ENCODE assay signal across 8 cellular contexts in the genomic region with DNA sequence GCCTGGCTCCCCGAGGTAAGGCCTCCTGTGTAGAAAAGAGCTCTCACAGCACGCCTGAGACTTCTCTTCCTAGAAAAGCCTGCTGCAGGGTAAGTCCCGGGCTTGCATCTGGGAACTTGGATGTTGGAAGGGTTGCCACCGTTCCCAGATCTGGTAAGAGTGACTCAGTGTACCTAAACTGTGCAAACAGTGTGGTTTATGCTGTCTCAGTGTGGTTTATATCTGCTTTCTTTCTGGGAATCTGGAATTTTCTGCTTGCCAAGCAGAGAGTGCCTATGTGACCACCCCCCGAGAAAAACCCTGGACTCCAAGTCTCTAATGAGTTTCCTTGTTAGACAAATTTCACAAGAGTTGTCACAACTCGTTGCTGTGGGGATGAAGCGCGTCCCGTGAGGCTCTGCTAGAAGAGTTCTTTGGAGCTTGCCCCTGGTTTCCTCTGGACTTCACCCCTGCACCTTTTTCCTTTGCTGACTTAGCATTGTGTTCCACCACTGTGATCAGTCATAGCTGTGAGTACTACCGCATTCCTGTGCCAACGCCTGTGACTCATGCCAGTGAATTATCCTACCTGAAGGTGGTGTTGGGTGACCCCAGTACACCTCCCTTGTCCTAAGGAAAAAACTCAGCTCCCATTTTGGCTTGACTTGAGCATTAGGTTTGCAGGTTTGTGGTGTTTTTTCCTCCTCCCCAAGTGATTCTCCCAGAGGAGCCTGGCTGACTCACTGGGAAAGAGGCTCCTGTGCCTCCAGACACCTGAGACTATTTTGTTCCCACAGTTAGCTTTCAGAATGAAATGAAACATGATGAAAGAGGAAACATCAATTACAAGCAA. TPM values are rescaled to one million over a fixed set of nuclear protein-coding genes. Genes with fewer than 3 reads are reported as not detected.
A peak's percentile ranks its signal among the peaks of the same experiment; 100 is the strongest.
DNase-seq lines count a peak whose midpoint lies in the region; ATAC-seq and TF ChIP-seq lines count a peak whose summit lies in the region.

No MANE protein-coding gene starts in this region.

- no peaks in the 10 kb centered on the region for H3K79me2 ChIP-seq in GM23338 (replicated peaks; ENCODE audit: insufficient read depth)

- H3K4me3 ChIP-seq in GM23338 (no peak overlapping the region), Peyer's patch (peak overlapping the region in 2 of 4 donors; percentile 26 to 27), left ventricle myocardium inferior (no peak overlapping the region), subcutaneous abdominal adipose tissue (ENCODE audit: low read depth in 1 of 5, low read length in 5 of 5) (peak overlapping the region in 4 of 5 donors; percentile 3 to 42 (median 16))

- no peak overlapping the region for H2AFZ ChIP-seq in GM23338

- peak overlapping the region in 2 of 5 donors; percentile 7 to 40 for H3K9ac ChIP-seq in subcutaneous abdominal adipose tissue (ENCODE audit: low read length in 5 of 5)

- H3K36me3 Mint-ChIP-seq in CD14-positive monocyte (peaks cover 49 to 72% of the 10 kb centered on the region in 2 donors), GM23338 (ENCODE audit: low read depth) (no peaks in the 10 kb centered on the region)
- no peaks in the 10 kb centered on the region for H3K36me3 Mint-ChIP-seq in activated naive CD4-positive, alpha-beta T cell treated with anti-CD3 and anti-CD28 coated beads, Interleukin-2, amount 10 ng/mL, durations not matched to agents 7 days and 5 days

- CTCF ChIA-PET in activated naive CD4-positive, alpha-beta T cell treated with anti-CD3 and anti-CD28 coated beads, Interleukin-2, amount 10 ng/mL, durations not matched to agents 7 days and 5 days (lab: Charles Lee), result interaction anchor here (0.9 to 6.7 kb wide), 5 partner anchors 8 to 42 kb away, joined by 3 to 37 read pairs (median 3); a partner anchor contains a TSS

- H3K27me3 ChIP-seq in GM23338 (ENCODE audit: insufficient read depth), result no peaks in the 10 kb centered on the region
- H3K27me3 ChIP-seq in Peyer's patch, result no peaks in the 10 kb centered on the region
- H3K27me3 ChIP-seq in left ventricle myocardium inferior (ENCODE audit: low read depth), result no peaks in the 10 kb centered on the region
- peaks cover 0 to 8% (median 0%) of the 10 kb centered on the region in 5 donors for H3K27me3 ChIP-seq in subcutaneous abdominal adipose tissue (ENCODE audit: control insufficient read depth in 5 of 5, insufficient read depth in 4 of 5, low read length in 5 of 5)

- H4K20me1 ChIP-seq in GM23338 (replicated peaks; ENCODE audit: insufficient read depth), result no peaks in the 10 kb centered on the region

- H3K27me3 Mint-ChIP-seq in CD14-positive monocyte (ENCODE audit: low read depth in 3 of 3), result peaks cover 0 to 2% (median 0%) of the 10 kb centered on the region in 3 donors
- H3K27me3 Mint-ChIP-seq in GM23338 (ENCODE audit: insufficient read depth, low read depth, poor library complexity), result no peaks in the 10 kb centered on the region
- H3K27me3 Mint-ChIP-seq in activated naive CD4-positive, alpha-beta T cell treated with anti-CD3 and anti-CD28 coated beads, Interleukin-2, amount 10 ng/mL, durations not matched to agents 7 days and 5 days, result no peaks in the 10 kb centered on the region

- H3F3A ChIP-seq in GM23338 (replicated peaks; ENCODE audit: low read depth), result no peaks in the 10 kb centered on the region

- H3K36me3 ChIP-seq in GM23338 (ENCODE audit: insufficient read depth) (no peaks in the 10 kb centered on the region), Peyer's patch (no peaks in the 10 kb centered on the region), left ventricle myocardium inferior (no peaks in the 10 kb centered on the region), subcutaneous abdominal adipose tissue (ENCODE audit: control insufficient read depth in 5 of 5, insufficient read depth in 5 of 5, low read length in 5 of 5) (no peaks in the 10 kb centered on the region)

- TF ChIP-seq CTCF in CD14-positive monocyte (IDR thresholded peaks at IDR 0.05), result no peak
- no peak for TF ChIP-seq CTCF in GM23338 (conservative IDR thresholded peaks at IDR 0.05; ENCODE audit: low read depth in 2 of 2)
- TF ChIP-seq CTCF in Peyer's patch (IDR thresholded peaks at IDR 0.05), result peak in 2 of 6 experiments; percentile 10 to 19
- TF ChIP-seq CTCF in left ventricle myocardium inferior (IDR thresholded peaks at IDR 0.05; ENCODE audit: borderline replicate concordance), result no peak

- no peaks in the 10 kb centered on the region for H3K4me1 ChIP-seq in GM23338 (ENCODE audit: insufficient read depth)
- H3K4me1 ChIP-seq in Peyer's patch, result peaks cover 0 to 32% (median 16%) of the 10 kb centered on the region in 4 donors
- peaks cover 50% of the 10 kb centered on the region for H3K4me1 ChIP-seq in left ventricle myocardium inferior
- H3K4me1 ChIP-seq in subcutaneous abdominal adipose tissue (ENCODE audit: control insufficient read depth in 5 of 5, insufficient read depth in 5 of 5, low read length in 5 of 5), result peaks cover 16 to 45% (median 32%) of the 10 kb centered on the region in 5 donors

- DNase-seq in CD14-positive monocyte (ENCODE audit: low spot score), result peak; percentile 57
- no peak for DNase-seq in GM23338 (ENCODE audit: low spot score)
- peak in 2 of 3 donors; percentile 82 to 91 for DNase-seq in Peyer's patch
- no peak for DNase-seq in left ventricle myocardium inferior
- no peak for DNase-seq in SK-N-DZ (ENCODE audit: low spot score)
- no peak for DNase-seq in NCI-H2227 (lab: John Stamatoyannopoulos, UW; ENCODE audit: unreplicated experiment)
- DNase-seq in activated naive CD4-positive, alpha-beta T cell treated with anti-CD3 and anti-CD28 coated beads, Interleukin-2, amount 10 ng/mL, durations not matched to agents 7 days and 5 days, result no peak

- H3K27ac Mint-ChIP-seq in CD14-positive monocyte, result peak overlapping the region; percentile 86 to 92 (median 91)
- no peak overlapping the region for H3K27ac Mint-ChIP-seq in GM23338
- H3K27ac Mint-ChIP-seq in activated naive CD4-positive, alpha-beta T cell treated with anti-CD3 and anti-CD28 coated beads, Interleukin-2, amount 10 ng/mL, durations not matched to agents 7 days and 5 days, result no peak overlapping the region

- ATAC-seq in GM23338, result peak; percentile 57

- H3K4me1 Mint-ChIP-seq in CD14-positive monocyte (peaks cover 42% of the 10 kb centered on the region), GM23338 (no peaks in the 10 kb centered on the region)
- peaks cover 48% of the 10 kb centered on the region for H3K4me1 Mint-ChIP-seq in activated naive CD4-positive, alpha-beta T cell treated with anti-CD3 and anti-CD28 coated beads, Interleukin-2, amount 10 ng/mL, durations not matched to agents 7 days and 5 days

- H3K9me3 Mint-ChIP-seq in CD14-positive monocyte (peaks cover 0 to 3% (median 0%) of the 10 kb centered on the region in 7 donors), GM23338 (no peaks in the 10 kb centered on the region)
- H3K9me3 Mint-ChIP-seq in activated naive CD4-positive, alpha-beta T cell treated with anti-CD3 and anti-CD28 coated beads, Interleukin-2, amount 10 ng/mL, durations not matched to agents 7 days and 5 days, result no peaks in the 10 kb centered on the region

- peak in 1 of 2 donors; percentile 1 for TF ChIP-seq POLR2A in Peyer's patch (IDR thresholded peaks at IDR 0.05)

- H3K9me3 ChIP-seq in Peyer's patch (no peaks in the 10 kb centered on the region), left ventricle myocardium inferior (replicated peaks) (no peaks in the 10 kb centered on the region), subcutaneous abdominal adipose tissue (ENCODE audit: control insufficient read depth in 5 of 5, low read length in 5 of 5) (no peaks in the 10 kb centered on the region)

- no peak overlapping the region for H3K4me2 ChIP-seq in GM23338

- H3K4me3 Mint-ChIP-seq in CD14-positive monocyte (peak overlapping the region in 1 of 2 donors; percentile 75), GM23338 (no peak overlapping the region)
- H3K4me3 Mint-ChIP-seq in activated naive CD4-positive, alpha-beta T cell treated with anti-CD3 and anti-CD28 coated beads, Interleukin-2, amount 10 ng/mL, durations not matched to agents 7 days and 5 days, result no peak overlapping the region

- H3K27ac ChIP-seq in GM23338 (ENCODE audit: low read depth) (no peak overlapping the region), Peyer's patch (peak overlapping the region; percentile 20 to 96 (median 86)), left ventricle myocardium inferior (replicated peaks) (peak overlapping the region; percentile 68), subcutaneous abdominal adipose tissue (ENCODE audit: low read depth, low read length) (peak overlapping the region; percentile 71)

- H3K9me2 ChIP-seq in GM23338 (ENCODE audit: insufficient read depth), result no peaks in the 10 kb centered on the region; the same call in 1 of the 2 replicates

- intact Hi-C loops in CD14-positive monocyte (cut with micrococcal nuclease), result no loop called here
- intact Hi-C loops in left ventricle myocardium inferior (cut with micrococcal nuclease), result no loop called here

TF ChIP-seq in GM23338, 12 proteins besides CTCF, POLR2A, EP300 and RAD21 (continues in another document):
- TF ChIP-seq, protein P1, sequence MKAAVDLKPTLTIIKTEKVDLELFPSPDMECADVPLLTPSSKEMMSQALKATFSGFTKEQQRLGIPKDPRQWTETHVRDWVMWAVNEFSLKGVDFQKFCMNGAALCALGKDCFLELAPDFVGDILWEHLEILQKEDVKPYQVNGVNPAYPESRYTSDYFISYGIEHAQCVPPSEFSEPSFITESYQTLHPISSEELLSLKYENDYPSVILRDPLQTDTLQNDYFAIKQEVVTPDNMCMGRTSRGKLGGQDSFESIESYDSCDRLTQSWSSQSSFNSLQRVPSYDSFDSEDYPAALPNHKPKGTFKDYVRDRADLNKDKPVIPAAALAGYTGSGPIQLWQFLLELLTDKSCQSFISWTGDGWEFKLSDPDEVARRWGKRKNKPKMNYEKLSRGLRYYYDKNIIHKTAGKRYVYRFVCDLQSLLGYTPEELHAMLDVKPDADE (IDR thresholded peaks at IDR 0.05), result no peak
- TF ChIP-seq JUNB (IDR thresholded peaks at IDR 0.05; ENCODE audit: unreplicated experiment), result no peak

RNA-seq across cellular contexts. Expression of a gene that starts 14.5 kb away (rescaled TPM):
- polyA plus RNA-seq in CD14-positive monocyte (10 to 100 TPM; 34.7 to 38.6 TPM), GM23338 (2016; fragmentation: Nextera tagmentation; extraction: Ambion mirVana) (0.17 and 0.40 TPM in 2 replicates)
- total RNA-seq in GM23338 (2014; rRNA removed; shearing (Covaris generic)), result 0.21 TPM in 1 of 2 replicates, not detected in the other
- total RNA-seq in Peyer's patch (10 to 100 TPM in 3 of 4 donors, 1 to 10 TPM in 1; 8.3 to 24.1 (median 22.0) TPM), left ventricle myocardium inferior (8.2 TPM)
- polyA plus RNA-seq in SK-N-DZ (2014; cell fraction: cytosol; rRNA removed), result not detected in 2 replicates
- polyA plus RNA-seq in SK-N-DZ (2014; cell fraction: nucleus; rRNA removed), result not detected in 2 replicates

Comparison
In these comparisons a context has a peak if more than half of its experiments do, and no peak if none do; other contexts are left out.
1. DNase-seq: peak in CD14-positive monocyte (single experiment) and Peyer's patch (2 of 3); none in GM23338 (single experiment), left ventricle myocardium inferior (single experiment), SK-N-DZ (single experiment), NCI-H2227 (single experiment) and activated naive CD4-positive, alpha-beta T cell treated with anti-CD3 and anti-CD28 coated beads, Interleukin-2, amount 10 ng/mL, durations not matched to agents 7 days and 5 days (single experiment).
2. H3K27ac Mint-ChIP-seq: peak in CD14-positive monocyte (7 of 7); none in GM23338 (single experiment) and activated naive CD4-positive, alpha-beta T cell treated with anti-CD3 and anti-CD28 coated beads, Interleukin-2, amount 10 ng/mL, durations not matched to agents 7 days and 5 days (single experiment).
3. H3K4me3 ChIP-seq: peak in subcutaneous abdominal adipose tissue (4 of 5); none in GM23338 (single experiment) and left ventricle myocardium inferior (single experiment).